18 cellular contexts compared by ENCODE assay signal in the genomic region with DNA sequence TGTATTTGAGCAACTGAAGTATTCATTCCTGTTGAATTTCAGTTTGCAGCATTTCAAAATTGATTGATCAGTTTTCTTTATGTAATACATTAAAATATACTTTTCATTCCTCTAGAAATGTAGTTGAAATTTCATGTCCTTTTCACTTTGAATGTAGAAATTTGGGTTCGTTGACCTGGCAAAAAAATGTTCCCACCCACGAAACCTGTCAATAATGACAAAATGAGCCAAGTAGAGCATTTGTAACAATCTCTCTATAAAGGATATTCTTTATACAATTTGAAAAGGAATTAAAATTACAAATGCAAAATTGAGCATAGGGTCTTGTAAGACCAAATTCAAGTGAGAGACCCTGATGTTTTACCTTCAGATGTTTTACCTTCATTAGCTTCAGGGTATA.
DNase-seq lines count a peak whose midpoint lies in the region; ATAC-seq and TF ChIP-seq lines count a peak whose summit lies in the region.
"Had no signal": no experiment of that assay in that cellular context is flagged by ENCODE, and none has a peak within 500 bp of the region (broad histone marks: within the 10 kb centered on the region; RNA-seq: fewer than 3 reads in every experiment).

No MANE protein-coding gene starts in this region.

- no peaks in the 10 kb centered on the region for H4K20me1 ChIP-seq in BLaER1
- H4K20me1 ChIP-seq in PC-3 (ENCODE audit: low read length) = no peaks in the 10 kb centered on the region

- H3K9me3 ChIP-seq in BLaER1 (no peaks in the 10 kb centered on the region), PC-3 (ENCODE audit: low read length) (no peaks in the 10 kb centered on the region), transverse colon (no peaks in the 10 kb centered on the region)
- no peaks in the 10 kb centered on the region for H3K9me3 ChIP-seq in CD4-positive, alpha-beta T cell (ENCODE audit: control insufficient read depth, low read length)

- no peak overlapping the region for H2AFZ ChIP-seq in PC-3 (ENCODE audit: low read length)

- POLR2A ChIA-PET in PC-3 (lab: Charles Lee; ENCODE audit: unreplicated experiment) = interaction anchor here (0.7 kb wide), 1 partner anchor 1051 kb away, joined by 7 read pairs; no protein-coding TSS in a partner anchor
- POLR2A ChIA-PET in CD4-positive, alpha-beta T cell (lab: Charles Lee) = no interaction called here

- H3K79me2 ChIP-seq in PC-3 (ENCODE audit: low read length) = no peaks in the 10 kb centered on the region

- H3K4me1 Mint-ChIP-seq in CD4-positive, alpha-beta T cell (ENCODE audit: low read depth) = no peaks in the 10 kb centered on the region
- H3K4me1 Mint-ChIP-seq: CD8-positive, alpha-beta memory T cell had no signal

- 80 to 81% methylated on average over 2 of the region's 2 CpGs for WGBS in transverse colon (ENCODE audit: low coverage in 1 of 2), 2 donors

- intact Hi-C loops in PC-3 (cut with micrococcal nuclease) (loop anchor here (2.0 to 5.0 kb wide), 2 partner anchors 94 to 214 kb away; no protein-coding TSS in a partner anchor), transverse colon (cut with DNase I; ENCODE audit: low total_unique reads) (no loop called here)
- intact Hi-C loops in CD4-positive, alpha-beta T cell (cut with DNase I, micrococcal nuclease) = no loop called here

- H3K36me3 ChIP-seq in BLaER1 = no peaks in the 10 kb centered on the region
- H3K36me3 ChIP-seq in PC-3 (ENCODE audit: low read depth, low read length) = no peaks in the 10 kb centered on the region
- no peaks in the 10 kb centered on the region for H3K36me3 ChIP-seq in transverse colon

- H3K4me2 ChIP-seq in BLaER1 (peak overlapping the region; percentile 68), PC-3 (ENCODE audit: low read length) (peak overlapping the region; percentile 60)

- no peaks in the 10 kb centered on the region for H3K9me3 Mint-ChIP-seq in CD4-positive, alpha-beta T cell
- H3K9me3 Mint-ChIP-seq: T-helper 1 cell treated with Interleukin-12 subunit alpha and Interleukin-12 subunit beta and Interleukin-4 antibody, amounts not matched to agents 30 μg/mL and 1 μg/mL, for 36 hours had no signal

- TF ChIP-seq EP300 in transverse colon (IDR thresholded peaks at IDR 0.05; ENCODE audit: low read depth) = no peak

- peak overlapping the region; percentile 55 for H3K27ac ChIP-seq in BLaER1
- peak overlapping the region; percentile 77 for H3K27ac ChIP-seq in PC-3 (ENCODE audit: low read length)
- peak overlapping the region; percentile 72 for H3K27ac ChIP-seq in epithelial cell of prostate
- peak overlapping the region in 3 of 4 donors; percentile 33 to 54 (median 40) for H3K27ac ChIP-seq in transverse colon
- no peak overlapping the region for H3K27ac ChIP-seq in CD4-positive, alpha-beta T cell (ENCODE audit: low read depth, low read length)

- H3K27ac Mint-ChIP-seq in CD4-positive, alpha-beta T cell = no peak overlapping the region
- H3K27ac Mint-ChIP-seq: CD8-positive, alpha-beta memory T cell; T-helper 1 cell treated with Interleukin-12 subunit alpha and Interleukin-12 subunit beta and Interleukin-4 antibody, amounts not matched to agents 30 μg/mL and 1 μg/mL, for 36 hours had no signal

- DNase-seq in PC-3 (no peak), epithelial cell of prostate (ENCODE audit: low read depth, low spot score) (no peak), transverse colon (no peak), COLO829 (ENCODE audit: low spot score) (no peak)
- no peak for DNase-seq in CD4-positive, alpha-beta T cell
- DNase-seq: C1 segment of cervical spinal cord; CD8-positive, alpha-beta memory T cell; DND-41; MV-4-11; NCI-H1105; NCI-H2029; NCI-H526 treated with DMSO at 0.1 percent for 48 hours; SIG-M5; SW 1271 had no signal

- H3K4me1 ChIP-seq in BLaER1 = peaks cover 62% of the 10 kb centered on the region
- H3K4me1 ChIP-seq in PC-3 (ENCODE audit: insufficient read depth, low read length) = peaks cover 70% of the 10 kb centered on the region
- H3K4me1 ChIP-seq in transverse colon = peaks cover 0 to 54% (median 16%) of the 10 kb centered on the region in 4 donors

- TF ChIP-seq POLR2A in transverse colon (IDR thresholded peaks at IDR 0.05) = no peak

- no peaks in the 10 kb centered on the region for H3K36me3 Mint-ChIP-seq in CD4-positive, alpha-beta T cell (ENCODE audit: low read depth)
- H3K36me3 Mint-ChIP-seq: CD8-positive, alpha-beta memory T cell had no signal

- no peaks in the 10 kb centered on the region for H3K9me2 ChIP-seq in PC-3 (replicated peaks; ENCODE audit: low read length)

- in situ Hi-C loops in transverse colon (cut with MboI; ENCODE audit: low pct_ligation_motif_present in 1 of 4, low pct_unique_long_range_greater_than_20kb in 1 of 4, low sequenced_read_pairs in 3 of 4) = no loop called here

- ATAC-seq in PC-3 = no peak
- ATAC-seq in HG02885 (IDR thresholded peaks at IDR 0.05; ENCODE audit: poor library complexity, unreplicated experiment) = no peak
- ATAC-seq in CD4-positive, alpha-beta T cell (ENCODE audit: poor library complexity) = no peak
- ATAC-seq: Panc1 had no signal

- H3K9ac ChIP-seq in BLaER1 (no peak overlapping the region), PC-3 (ENCODE audit: low read length) (peak overlapping the region; percentile 21; the same call in 1 of the 2 replicates)

- CTCF ChIA-PET in PC-3 (lab: Charles Lee) = interaction anchor here (1.0 kb wide), 1 partner anchor 95 kb away, joined by 3 read pairs; no protein-coding TSS in a partner anchor
- CTCF ChIA-PET in CD4-positive, alpha-beta T cell (lab: Charles Lee) = no interaction called here

- TF ChIP-seq CTCF in PC-3 (conservative IDR thresholded peaks at IDR 0.05; ENCODE audit: low read depth, low read length) (no peak), transverse colon (IDR thresholded peaks at IDR 0.05) (no peak)
- no peak for TF ChIP-seq CTCF in CD4-positive, alpha-beta T cell (IDR thresholded peaks at IDR 0.05)

- H3K27me3 Mint-ChIP-seq in CD4-positive, alpha-beta T cell = no peaks in the 10 kb centered on the region
- H3K27me3 Mint-ChIP-seq: CD8-positive, alpha-beta memory T cell had no signal

- H3K4me3 ChIP-seq in BLaER1 (no peak overlapping the region), PC-3 (ENCODE audit: low read length) (peak overlapping the region; percentile 35; the same call in 1 of the 2 replicates), transverse colon (no peak overlapping the region)

- BruUV-seq in PC-3 (replicated peaks; lab: Mats Ljungman, UMichigan) = no TSS peak

- H3K27me3 ChIP-seq in BLaER1 (no peaks in the 10 kb centered on the region), PC-3 (ENCODE audit: low read length) (no peaks in the 10 kb centered on the region), transverse colon (no peaks in the 10 kb centered on the region)
- no peaks in the 10 kb centered on the region for H3K27me3 ChIP-seq in CD4-positive, alpha-beta T cell (ENCODE audit: control insufficient read depth, insufficient read depth, low read length)

- peaks cover 6% of the 10 kb centered on the region for H3F3A ChIP-seq in PC-3 (ENCODE audit: low read length, unreplicated experiment)

- H3K4me3 Mint-ChIP-seq in CD4-positive, alpha-beta T cell = no peak overlapping the region
- H3K4me3 Mint-ChIP-seq: CD8-positive, alpha-beta memory T cell; T-helper 1 cell treated with Interleukin-12 subunit alpha and Interleukin-12 subunit beta and Interleukin-4 antibody, amounts not matched to agents 30 μg/mL and 1 μg/mL, for 36 hours had no signal
